ENCODE assay signal across 30 cellular contexts in genomic region chr4:164410401-164410800, GRCh38.
"Had no signal": no experiment of that assay in that cellular context is flagged by ENCODE, and none has a peak within 500 bp of the region (broad histone marks: within the 10 kb centered on the region; RNA-seq: fewer than 3 reads in every experiment).

No MANE protein-coding gene starts in this region.

- H3K4me1 ChIP-seq: adrenal gland, ascending aorta, body of pancreas, breast epithelium had no signal

- H3K27ac ChIP-seq: adrenal gland, ascending aorta, body of pancreas, brain microvascular endothelial cell, breast epithelium, cardiac muscle cell had no signal

- H3K27me3 ChIP-seq: adrenal gland, ascending aorta, body of pancreas, brain microvascular endothelial cell, breast epithelium, cardiac muscle cell had no signal

- ATAC-seq: activated naive CD4-positive, alpha-beta T cell treated with anti-CD3 and anti-CD28 coated beads, Interleukin-2, amount 50 U/mL, for 72 hours; activated naive CD8-positive, alpha-beta T cell treated with anti-CD3 and anti-CD28 coated beads, Interleukin-2, amount 50 U/mL, for 24 hours; activated T-cell treated with anti-CD3 and anti-CD28 coated beads, Interleukin-2, amount 50 U/mL, for 4 hours; activated T-cell treated with anti-CD3 and anti-CD28 coated beads, Interleukin-2, amount 50 U/mL, for 72 hours; activated T-helper 17 cell treated with anti-CD3 and anti-CD28 coated beads, Interleukin-2, amount 50 U/mL, for 72 hours; body of pancreas had no signal

- H3K4me3 ChIP-seq: adrenal gland, ascending aorta, body of pancreas, breast epithelium, cardiac muscle cell had no signal

- DNase-seq: activated effector memory CD4-positive, alpha-beta T cell treated with anti-CD3 and anti-CD28 coated beads, Interleukin-2, amount 50 U/mL, for 16 hours; activated effector memory CD4-positive, alpha-beta T cell treated with Interleukin-2 at 50 U/mL for 16 hours; activated gamma-delta T cell; activated gamma-delta T cell treated with Interleukin-2 at 50 U/mL for 16 hours; activated naive CD4-positive, alpha-beta T cell; activated naive CD4-positive, alpha-beta T cell treated with anti-CD3 and anti-CD28 coated beads for 36 hours; activated naive CD4-positive, alpha-beta T cell treated with anti-CD3 and anti-CD28 coated beads, Interleukin-2, amount 10 ng/mL, durations not matched to agents 7 days and 5 days; activated naive CD4-positive, alpha-beta T cell treated with anti-CD3 and anti-CD28 coated beads, Interleukin-2, amount 50 U/mL, for 16 hours; activated naive CD4-positive, alpha-beta T cell treated with Interleukin-2 at 50 U/mL for 16 hours; activated naive CD8-positive, alpha-beta T cell treated with anti-CD3 and anti-CD28 coated beads for 36 hours; activated naive CD8-positive, alpha-beta T cell treated with anti-CD3 and anti-CD28 coated beads, Interleukin-2, amount 10 ng/mL, durations not matched to agents 7 days and 5 days; activated naive CD8-positive, alpha-beta T cell treated with anti-CD3 and anti-CD28 coated beads, Interleukin-2, amount 50 U/mL, for 24 hours; activated T-cell treated with anti-CD3 and anti-CD28 coated beads, Interleukin-2, amount 50 U/mL, for 4 hours; activated T-cell treated with anti-CD3 and anti-CD28 coated beads, Interleukin-2, amount 50 U/mL, for 48 hours; activated T-cell treated with anti-CD3 and anti-CD28 coated beads, Interleukin-2, amount 50 U/mL, for 72 hours; adrenal gland; amniotic stem cell; amygdala; anterior cingulate cortex; aorta; body of pancreas; brain microvascular endothelial cell; caudate nucleus; central memory CD4-positive, alpha-beta T cell; cerebellar nuclear complex had no signal

- H3K36me3 ChIP-seq: adrenal gland, ascending aorta, brain microvascular endothelial cell, breast epithelium, cardiac muscle cell had no signal

- H3K9me3 ChIP-seq: adrenal gland, body of pancreas, breast epithelium had no signal
